ENCODE assay signal across 8 cellular contexts in genomic region chr10:120456626-120457430, GRCh38. TPM values are rescaled to one million over a fixed set of nuclear protein-coding genes. Genes with fewer than 3 reads are reported as not detected.
DNase-seq lines count a peak whose midpoint lies in the region; ATAC-seq and TF ChIP-seq lines count a peak whose summit lies in the region.

Gene PLPP4 (plus strand): TSS chr10:120457227. CDS start chr10:120457306, 79 bp downstream.

- no TSS peak for BruUV-seq in Caco-2 (replicated peaks; lab: Mats Ljungman, UMichigan)

- peak within 1 kb of the TSS; percentile 63 for H2AFZ ChIP-seq in hepatocyte

- ATAC-seq in HG02981 (IDR thresholded peaks at IDR 0.05; ENCODE audit: unreplicated experiment), result peak; percentile 52
- peak; percentile 45 for ATAC-seq in activated naive CD8-positive, alpha-beta T cell treated with anti-CD3 and anti-CD28 coated beads, Interleukin-2, amount 10 ng/mL, durations not matched to agents 7 days and 5 days (ENCODE audit: low read depth)

- peak in 1 of 2 experiments; percentile 33 for DNase-seq in Caco-2
- peak; percentile 32 for DNase-seq in activated naive CD8-positive, alpha-beta T cell treated with anti-CD3 and anti-CD28 coated beads, Interleukin-2, amount 10 ng/mL, durations not matched to agents 7 days and 5 days
- peak; percentile 73 for DNase-seq in hepatocyte (ENCODE audit: low spot score)
- no peak for DNase-seq in stimulated activated CD8-positive, alpha-beta memory T cell treated with anti-CD3 and anti-CD28 coated beads, Interleukin-4, amount 100 ng/mL, for 48 hours
- no peak for DNase-seq in dermis blood vessel endothelial cell
- DNase-seq in NAMALWA (ENCODE audit: low spot score), result no peak

- intact Hi-C loops in Caco-2 (cut with micrococcal nuclease; ENCODE audit: unreplicated experiment), result no loop called here

- H3K4me3 ChIP-seq in Caco-2 (ENCODE audit: low read depth, low read length) (peak within 1 kb of the TSS; percentile 27), hepatocyte (peak within 1 kb of the TSS; percentile 36), rectal smooth muscle tissue (ENCODE audit: low read length) (peak within 1 kb of the TSS; percentile 60)

- TF ChIP-seq CTCF in Caco-2 (IDR thresholded peaks at IDR 0.05; ENCODE audit: insufficient read depth in 1 of 2, low read depth in 1 of 2, low read length in 1 of 2, severe bottlenecking in 1 of 2, unreplicated experiment in 1 of 2) (no peak), hepatocyte (IDR thresholded peaks at IDR 0.05; ENCODE audit: poor library complexity) (no peak)

- no peak within 1 kb of the TSS for H3K27ac ChIP-seq in hepatocyte
- H3K27ac ChIP-seq in rectal smooth muscle tissue (ENCODE audit: low read depth, low read length), result no peak within 1 kb of the TSS

- WGBS in hepatocyte (ENCODE audit: low lambda C conversion rate, missing lambda C conversion rate), result 1% methylated on average over 38 of the region's 92 CpGs

- no peaks in the 10 kb centered on the region for H3K36me3 ChIP-seq in Caco-2 (ENCODE audit: control insufficient read depth, insufficient read depth, low read length)
- no peaks in the 10 kb centered on the region for H3K36me3 ChIP-seq in hepatocyte (replicated peaks; ENCODE audit: insufficient read depth, low read depth)
- no peaks in the 10 kb centered on the region for H3K36me3 ChIP-seq in rectal smooth muscle tissue (ENCODE audit: control insufficient read depth, insufficient read depth, low read length)

- H4K20me1 ChIP-seq in hepatocyte (ENCODE audit: insufficient read depth, poor library complexity, severe bottlenecking), result no peaks in the 10 kb centered on the region

- no peaks in the 10 kb centered on the region for H3K9me2 ChIP-seq in hepatocyte (replicated peaks; ENCODE audit: insufficient read depth)

- no peak within 1 kb of the TSS for H3K27ac Mint-ChIP-seq in Caco-2 (ENCODE audit: unreplicated experiment)
- H3K27ac Mint-ChIP-seq in activated naive CD8-positive, alpha-beta T cell treated with anti-CD3 and anti-CD28 coated beads, Interleukin-2, amount 10 ng/mL, durations not matched to agents 7 days and 5 days, result no peak within 1 kb of the TSS

- H3K27me3 Mint-ChIP-seq in Caco-2 (ENCODE audit: insufficient read depth, unreplicated experiment), result peaks cover 19% of the 10 kb centered on the region
- peaks cover 47% of the 10 kb centered on the region for H3K27me3 Mint-ChIP-seq in activated naive CD8-positive, alpha-beta T cell treated with anti-CD3 and anti-CD28 coated beads, Interleukin-2, amount 10 ng/mL, durations not matched to agents 7 days and 5 days

- peak within 1 kb of the TSS; percentile 97 for H3K4me2 ChIP-seq in hepatocyte

- POLR2A ChIA-PET in Caco-2 (lab: Charles Lee), result no interaction called here
- POLR2A ChIA-PET in activated naive CD8-positive, alpha-beta T cell treated with anti-CD3 and anti-CD28 coated beads, Interleukin-2, amount 10 ng/mL, durations not matched to agents 7 days and 5 days (lab: Charles Lee), result interaction anchor here (0.8 kb wide), 1 partner anchor 7 kb away, joined by 3 read pairs; no protein-coding TSS in a partner anchor

- no peaks in the 10 kb centered on the region for H3K4me1 ChIP-seq in Caco-2
- peaks cover 7% of the 10 kb centered on the region for H3K4me1 ChIP-seq in hepatocyte (ENCODE audit: insufficient read depth)
- H3K4me1 ChIP-seq in rectal smooth muscle tissue (ENCODE audit: control insufficient read depth, insufficient read depth, low read length), result peaks cover 6% of the 10 kb centered on the region

- CTCF ChIA-PET in Caco-2 (lab: Charles Lee), result no interaction called here

- no peaks in the 10 kb centered on the region for H3K4me1 Mint-ChIP-seq in Caco-2 (ENCODE audit: low read depth, unreplicated experiment)
- H3K4me1 Mint-ChIP-seq in activated naive CD8-positive, alpha-beta T cell treated with anti-CD3 and anti-CD28 coated beads, Interleukin-2, amount 10 ng/mL, durations not matched to agents 7 days and 5 days, result no peaks in the 10 kb centered on the region

- H3K27me3 ChIP-seq in Caco-2 (replicated peaks; ENCODE audit: control insufficient read depth, insufficient read depth, low read length) (no peaks in the 10 kb centered on the region; the same call in 1 of the 2 replicates), hepatocyte (peaks cover 77% of the 10 kb centered on the region), rectal smooth muscle tissue (ENCODE audit: control insufficient read depth, insufficient read depth, low read length) (peaks cover 11% of the 10 kb centered on the region)

- no peaks in the 10 kb centered on the region for H3K9me3 Mint-ChIP-seq in Caco-2 (ENCODE audit: unreplicated experiment)
- no peaks in the 10 kb centered on the region for H3K9me3 Mint-ChIP-seq in activated naive CD8-positive, alpha-beta T cell treated with anti-CD3 and anti-CD28 coated beads, Interleukin-2, amount 10 ng/mL, durations not matched to agents 7 days and 5 days

- peak within 1 kb of the TSS; percentile 72 for H3K4me3 Mint-ChIP-seq in Caco-2 (ENCODE audit: unreplicated experiment)
- peak within 1 kb of the TSS; percentile 61 for H3K4me3 Mint-ChIP-seq in activated naive CD8-positive, alpha-beta T cell treated with anti-CD3 and anti-CD28 coated beads, Interleukin-2, amount 10 ng/mL, durations not matched to agents 7 days and 5 days

- H3K79me2 ChIP-seq in hepatocyte, result no peaks in the 10 kb centered on the region

- no peak within 1 kb of the TSS for H3K9ac ChIP-seq in rectal smooth muscle tissue (ENCODE audit: low read length)

- H3K9me3 ChIP-seq in Caco-2 (no peaks in the 10 kb centered on the region), hepatocyte (ENCODE audit: low read depth) (no peaks in the 10 kb centered on the region)

- H3K36me3 Mint-ChIP-seq in Caco-2 (ENCODE audit: insufficient read depth, unreplicated experiment), result no peaks in the 10 kb centered on the region
- H3K36me3 Mint-ChIP-seq in activated naive CD8-positive, alpha-beta T cell treated with anti-CD3 and anti-CD28 coated beads, Interleukin-2, amount 10 ng/mL, durations not matched to agents 7 days and 5 days, result no peaks in the 10 kb centered on the region

RNA-seq across cellular contexts. Expression of gene PLPP4, which starts in this region (rescaled TPM):
- total RNA-seq in Caco-2 (2022) (0.56 and 0.61 TPM in 2 replicates), hepatocyte (1.5 and 3.4 TPM in 2 replicates), dermis blood vessel endothelial cell (under 0.01 TPM in 1 of 2 replicates, not detected in the other)
- total RNA-seq in activated naive CD8-positive, alpha-beta T cell treated with anti-CD3 and anti-CD28 coated beads, Interleukin-2, amount 10 ng/mL, durations not matched to agents 7 days and 5 days, result not detected
- 10.0 and 10.8 TPM in 2 replicates for polyA plus RNA-seq in hepatocyte

Comparison
In these comparisons a context has a peak if more than half of its experiments do, and no peak if none do; other contexts are left out.
1. Peak in DNase-seq and ATAC-seq in activated naive CD8-positive, alpha-beta T cell treated with anti-CD3 and anti-CD28 coated beads, Interleukin-2, amount 10 ng/mL, durations not matched to agents 7 days and 5 days; RNA of the gene not detected or under 1 TPM.